8 cellular contexts compared by ENCODE assay signal in genomic region chr6:127266892-127267741, GRCh38.
DNase-seq lines count a peak whose midpoint lies in the region; FAIRE-seq and TF ChIP-seq lines count a peak whose summit lies in the region.

No MANE protein-coding gene starts in this region.

- FAIRE-seq in H54 (lab: Jason Lieb, UNC) = no peak

- no peaks in the 10 kb centered on the region for H3K36me3 ChIP-seq in iPS DF 6.9 (ENCODE audit: control insufficient read depth, insufficient read depth, low read length)

- DNase-seq in GM10266 (ENCODE audit: extremely low spot score) = peak; percentile 80
- peak; percentile 40 for DNase-seq in H54 (ENCODE audit: insufficient read length, low spot score)
- DNase-seq in LNCaP clone FGC (ENCODE audit: low read depth) = no peak
- DNase-seq in T-helper 9 cell = peak; percentile 35
- no peak for DNase-seq in astrocyte of the cerebellum (ENCODE audit: low read depth)
- DNase-seq in iPS DF 6.9 (ENCODE audit: low read depth, low spot score) = no peak
- DNase-seq in globus pallidus (ENCODE audit: low spot score) = no peak

- no peak for TF ChIP-seq CTCF in GM10266 (IDR thresholded peaks at IDR 0.05; ENCODE audit: control insufficient read depth, insufficient read depth, low read depth, missing control alignments)
- TF ChIP-seq CTCF in LNCaP clone FGC (IDR thresholded peaks at IDR 0.05; ENCODE audit: control insufficient read depth, extremely low read depth, insufficient read depth) = no peak
- TF ChIP-seq CTCF in astrocyte of the cerebellum (IDR thresholded peaks at IDR 0.05; ENCODE audit: low read depth, low read length, missing control alignments) = no peak

- TF ChIP-seq POLR2A in H54 (IDR thresholded peaks at IDR 0.05; ENCODE audit: low read depth, low read length) = peak; percentile 81

- H3K27ac ChIP-seq in iPS DF 6.9 (ENCODE audit: low read length) = no peak overlapping the region
- peak overlapping the region; percentile 85 to 100 (median 98) for H3K27ac ChIP-seq in skin epidermis

- no peaks in the 10 kb centered on the region for H3K4me1 ChIP-seq in iPS DF 6.9 (ENCODE audit: control insufficient read depth, insufficient read depth, low read length)

- in situ Hi-C loops in astrocyte of the cerebellum (cut with HindIII; ENCODE audit: low sequenced_read_pairs) = no loop called here

- peak overlapping the region; percentile 86 for H3K4me3 ChIP-seq in LNCaP clone FGC (ENCODE audit: low read depth, low read length)
- H3K4me3 ChIP-seq in astrocyte of the cerebellum (ENCODE audit: low read depth, low read length) = peak overlapping the region; percentile 76
- peak overlapping the region; percentile 93 for H3K4me3 ChIP-seq in iPS DF 6.9 (ENCODE audit: low read length)
- peak overlapping the region; percentile 69 to 99 (median 90) for H3K4me3 ChIP-seq in skin epidermis

- no peaks in the 10 kb centered on the region for H3K27me3 ChIP-seq in iPS DF 6.9 (ENCODE audit: control insufficient read depth, insufficient read depth, low read length)

- no peaks in the 10 kb centered on the region for H3K9me3 ChIP-seq in iPS DF 6.9 (ENCODE audit: control insufficient read depth, insufficient read depth, low read length)

- no CpG with 5 or more reads among the region's 67 CpGs for WGBS in iPS DF 6.9 (ENCODE audit: insufficient coverage, insufficient read length)

Comparison
In these comparisons a context has a peak if more than half of its experiments do, and no peak if none do; other contexts are left out.
1. DNase-seq: peak in GM10266 (single experiment), H54 (single experiment) and T-helper 9 cell (single experiment); none in LNCaP clone FGC (single experiment), astrocyte of the cerebellum (single experiment), iPS DF 6.9 (single experiment) and globus pallidus (single experiment).
2. Peak in every context shown above with its lines, with median percentiles within 50 percentile points of each other: H3K4me3 ChIP-seq.